In the genomic region with DNA sequence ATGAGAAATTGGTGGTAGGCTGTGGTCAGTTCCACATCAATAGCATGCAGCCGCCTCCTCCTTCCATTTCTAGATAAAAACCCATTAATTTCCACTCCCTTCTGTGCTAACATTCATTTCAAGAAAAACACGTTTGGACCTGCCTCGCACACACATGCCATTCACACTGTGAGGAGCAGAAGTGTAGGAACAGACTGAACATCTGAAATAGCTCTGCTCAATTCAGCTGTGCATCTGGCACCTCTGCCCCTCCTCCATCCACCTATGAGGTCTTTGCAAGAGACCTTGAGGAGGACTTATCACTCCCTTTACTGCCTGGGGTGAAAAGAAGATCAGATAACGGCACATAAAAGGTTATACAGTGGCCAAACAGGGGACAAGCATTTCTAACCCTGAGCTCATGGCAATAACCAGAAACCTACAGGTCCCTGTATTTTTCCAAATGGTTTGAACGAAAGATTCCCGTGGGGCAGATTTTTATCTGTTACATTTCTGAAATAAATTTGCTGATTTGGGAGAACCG, we compare ENCODE assay signal across 13 cellular contexts. TPM values are rescaled to one million over a fixed set of nuclear protein-coding genes. Genes with fewer than 3 reads are reported as not detected.
DNase-seq lines count a peak whose midpoint lies in the region; ATAC-seq, FAIRE-seq and TF ChIP-seq lines count a peak whose summit lies in the region.
"Had no signal": no experiment of that assay in that cellular context is flagged by ENCODE, and none has a peak within 500 bp of the region (broad histone marks: within the 10 kb centered on the region; RNA-seq: fewer than 3 reads in every experiment).

No MANE protein-coding gene starts in this region.

- H3K36me3 ChIP-seq in SJCRH30 = no peaks in the 10 kb centered on the region
- H3K36me3 ChIP-seq: left lung had no signal

- peaks cover 3% of the 10 kb centered on the region; the same call in 1 of the 2 replicates for H3K27me3 ChIP-seq in SJCRH30
- H3K27me3 ChIP-seq: body of pancreas had no signal

- no peak for DNase-seq in GM12891 (ENCODE audit: insufficient read length, low spot score)
- peak; percentile 47 for DNase-seq in NCI-H2227 (lab: John Stamatoyannopoulos, UW; ENCODE audit: unreplicated experiment)
- DNase-seq in iPS-NIHi7 (ENCODE audit: extremely low spot score) = peak; percentile 40
- DNase-seq in activated CD8-positive, alpha-beta memory T cell treated with anti-CD3 and anti-CD28 coated beads for 24 hours = no peak
- DNase-seq in NCI-H1092 treated with DMSO at 0.1 percent for 48 hours (lab: John Stamatoyannopoulos, UW) = no peak
- DNase-seq in hypothalamus (lab: John Stamatoyannopoulos, UW) = no peak
- DNase-seq in SJCRH30 = no peak
- DNase-seq: activated CD4-positive, alpha-beta T cell treated with anti-CD3 and anti-CD28 coated beads for 48 hours; activated effector memory CD4-positive, alpha-beta T cell treated with anti-CD3 and anti-CD28 coated beads, Interleukin-2, amount 50 U/mL, for 16 hours; AML-193; body of pancreas; left lung had no signal

- no peak for TF ChIP-seq POLR2A in GM12891 (IDR thresholded peaks at IDR 0.05; ENCODE audit: low read depth, low read length)

- no peaks in the 10 kb centered on the region for H3K9me3 ChIP-seq in SJCRH30 (replicated peaks)
- H3K9me3 ChIP-seq: body of pancreas, left lung had no signal

- H3K27ac ChIP-seq in SJCRH30 = no peak overlapping the region
- H3K27ac ChIP-seq: body of pancreas, left lung had no signal

- H3K4me1 ChIP-seq in SJCRH30 = no peaks in the 10 kb centered on the region
- H3K4me1 ChIP-seq: body of pancreas, left lung had no signal

- peak; percentile 28 for FAIRE-seq in GM12891 (lab: Jason Lieb, UNC)

- no peak overlapping the region for H3K4me3 ChIP-seq in SJCRH30
- H3K4me3 ChIP-seq: body of pancreas, left lung had no signal

- peak; percentile 71 for ATAC-seq in HG02610 (IDR thresholded peaks at IDR 0.05; ENCODE audit: unreplicated experiment)
- ATAC-seq: body of pancreas, left lung had no signal

TF ChIP-seq in GM12891, 5 proteins besides CTCF, POLR2A, EP300 and RAD21:
- no peak for TF ChIP-seq PAX5 (IDR thresholded peaks at IDR 0.05; ENCODE audit: insufficient read depth, low read length, severe bottlenecking)
- no peak for TF ChIP-seq POU2F2 (IDR thresholded peaks at IDR 0.05; ENCODE audit: low read depth, low read length)
- no peak for TF ChIP-seq TAF1 (IDR thresholded peaks at IDR 0.05; ENCODE audit: low read depth, low read length)
- TF ChIP-seq POLR2AphosphoS5 (IDR thresholded peaks at IDR 0.05; ENCODE audit: low read depth, low read length) = no peak
- no peak for TF ChIP-seq SPI1 (IDR thresholded peaks at IDR 0.05; ENCODE audit: low read depth, low read length)

RNA-seq across cellular contexts. Expression of gene LRP2, which starts 30.8 kb away (rescaled TPM):
- 0.08 TPM for polyA plus RNA-seq in GM12891 (2012; ENCODE audit: low read depth, missing spikeins)
- 0.03 TPM in 1 of 2 replicates, not detected in the other for total RNA-seq in SJCRH30 (2014; rRNA removed; shearing (Covaris generic))

Comparison
In these comparisons a context has a peak if more than half of its experiments do, and no peak if none do; other contexts are left out.
1. DNase-seq: peak in NCI-H2227 (single experiment) and iPS-NIHi7 (single experiment); none in GM12891 (single experiment), activated CD8-positive, alpha-beta memory T cell treated with anti-CD3 and anti-CD28 coated beads for 24 hours (single experiment), NCI-H1092 treated with DMSO at 0.1 percent for 48 hours (single experiment), hypothalamus (0 of 51) and SJCRH30 (0 of 2).